In genomic region chr22:37416806-37417205, GRCh38 we compare ENCODE assay signal across 9 cellular contexts. TPM values are rescaled to one million over a fixed set of nuclear protein-coding genes. Genes with fewer than 3 reads are reported as not detected.
DNase-seq lines count a peak whose midpoint lies in the region; ATAC-seq and TF ChIP-seq lines count a peak whose summit lies in the region.
"Had no signal": no experiment of that assay in that cellular context is flagged by ENCODE, and none has a peak within 500 bp of the region (broad histone marks: within the 10 kb centered on the region; RNA-seq: fewer than 3 reads in every experiment).

No MANE protein-coding gene starts in this region.

- H3K4me1 Mint-ChIP-seq in activated CD8-positive, alpha-beta T cell treated with anti-CD3 and anti-CD28 coated beads, Interleukin-2, amount 10 ng/mL, durations not matched to agents 7 days and 5 days (ENCODE audit: low read depth) = peaks cover 42% of the 10 kb centered on the region

- POLR2A ChIA-PET in activated CD8-positive, alpha-beta T cell treated with anti-CD3 and anti-CD28 coated beads, Interleukin-2, amount 10 ng/mL, durations not matched to agents 7 days and 5 days (lab: Charles Lee) = no interaction called here

- H3K4me1 ChIP-seq in BLaER1 treated with 17β-estradiol and CSF1 and Interleukin-3, amounts not matched to agents 10 nM and 100 nM = peaks cover 42 to 69% (median 63%) of the 10 kb centered on the region in 10 experiments
- peaks cover 4 to 22% of the 10 kb centered on the region in 2 donors for H3K4me1 ChIP-seq in left lung

- H3K36me3 Mint-ChIP-seq in activated CD8-positive, alpha-beta T cell treated with anti-CD3 and anti-CD28 coated beads, Interleukin-2, amount 10 ng/mL, durations not matched to agents 7 days and 5 days (ENCODE audit: low read depth) = no peaks in the 10 kb centered on the region

- H3K9ac ChIP-seq in BLaER1 treated with 17β-estradiol and CSF1 and Interleukin-3, amounts not matched to agents 10 nM and 100 nM = no peak overlapping the region

- H3K27ac ChIP-seq in BLaER1 treated with 17β-estradiol and CSF1 and Interleukin-3, amounts not matched to agents 10 nM and 100 nM = no peak overlapping the region; a peak in 1 of 22 replicates
- no peak overlapping the region for H3K27ac ChIP-seq in left lung

- CTCF ChIA-PET in activated CD8-positive, alpha-beta T cell treated with anti-CD3 and anti-CD28 coated beads, Interleukin-2, amount 10 ng/mL, durations not matched to agents 7 days and 5 days (lab: Charles Lee) = interaction anchor here (1.2 to 1.3 kb wide), 2 partner anchors 100 to 150 kb away, joined by 3 to 4 read pairs; no protein-coding TSS in a partner anchor

- peak overlapping the region; percentile 16 for H3K27ac Mint-ChIP-seq in activated CD8-positive, alpha-beta T cell treated with anti-CD3 and anti-CD28 coated beads, Interleukin-2, amount 10 ng/mL, durations not matched to agents 7 days and 5 days

- DNase-seq in G401 (ENCODE audit: low spot score) (peak; percentile 8), inferior parietal cortex (ENCODE audit: extremely low spot score) (peak; percentile 57), mucosa of gallbladder (ENCODE audit: low spot score) (no peak), ACHN (no peak), NCI-H82 (lab: John Stamatoyannopoulos, UW) (no peak), left lung (no peak)
- peak; percentile 78 for DNase-seq in activated CD8-positive, alpha-beta T cell treated with anti-CD3 and anti-CD28 coated beads, Interleukin-2, amount 10 ng/mL, durations not matched to agents 7 days and 5 days
- DNase-seq: GF-D8 had no signal

- no peak overlapping the region for H3K4me3 ChIP-seq in BLaER1 treated with 17β-estradiol and CSF1 and Interleukin-3, amounts not matched to agents 10 nM and 100 nM
- no peak overlapping the region for H3K4me3 ChIP-seq in left lung

- peaks cover 70% of the 10 kb centered on the region for H3K27me3 Mint-ChIP-seq in activated CD8-positive, alpha-beta T cell treated with anti-CD3 and anti-CD28 coated beads, Interleukin-2, amount 10 ng/mL, durations not matched to agents 7 days and 5 days (ENCODE audit: low read depth)

- intact Hi-C loops in left lung (cut with DNase I) = no loop called here

- H3K4me2 ChIP-seq in BLaER1 treated with 17β-estradiol and CSF1 and Interleukin-3, amounts not matched to agents 10 nM and 100 nM = peak overlapping the region; percentile 38 to 86 (median 76)

- H3K27me3 ChIP-seq in BLaER1 treated with 17β-estradiol and CSF1 and Interleukin-3, amounts not matched to agents 10 nM and 100 nM = peaks cover 48 to 76% (median 55%) of the 10 kb centered on the region in 11 experiments
- H3K27me3 ChIP-seq in left lung = peaks cover 21 to 80% of the 10 kb centered on the region in 2 donors

- no peaks in the 10 kb centered on the region for H3K36me3 ChIP-seq in BLaER1 treated with 17β-estradiol and CSF1 and Interleukin-3, amounts not matched to agents 10 nM and 100 nM
- H3K36me3 ChIP-seq in left lung = no peaks in the 10 kb centered on the region

- no peaks in the 10 kb centered on the region for H3K9me3 ChIP-seq in BLaER1 treated with 17β-estradiol and CSF1 and Interleukin-3, amounts not matched to agents 10 nM and 100 nM (replicated peaks in 1 of 11)
- H3K9me3 ChIP-seq in left lung = no peaks in the 10 kb centered on the region

- peak; percentile 75 for ATAC-seq in activated CD8-positive, alpha-beta T cell treated with anti-CD3 and anti-CD28 coated beads, Interleukin-2, amount 10 ng/mL, durations not matched to agents 7 days and 5 days
- no peak for ATAC-seq in left lung

- peaks cover 0 to 84% (median 37%) of the 10 kb centered on the region in 11 experiments; a peak in 16 of 22 replicates for H4K20me1 ChIP-seq in BLaER1 treated with 17β-estradiol and CSF1 and Interleukin-3, amounts not matched to agents 10 nM and 100 nM

- TF ChIP-seq CTCF in left lung (IDR thresholded peaks at IDR 0.05) = no peak

- H3K4me3 Mint-ChIP-seq in activated CD8-positive, alpha-beta T cell treated with anti-CD3 and anti-CD28 coated beads, Interleukin-2, amount 10 ng/mL, durations not matched to agents 7 days and 5 days = peak overlapping the region; percentile 49

- in situ Hi-C loops in G401 (cut with HindIII; ENCODE audit: low sequenced_read_pairs) (no loop called here), ACHN (cut with HindIII; ENCODE audit: low pct_ligation_motif_present, low pct_unique_long_range_greater_than_20kb, low sequenced_read_pairs) (no loop called here)

- H3K9me3 Mint-ChIP-seq in activated CD8-positive, alpha-beta T cell treated with anti-CD3 and anti-CD28 coated beads, Interleukin-2, amount 10 ng/mL, durations not matched to agents 7 days and 5 days (ENCODE audit: insufficient read depth) = no peaks in the 10 kb centered on the region

RNA-seq across cellular contexts. Expression of gene ELFN2, which starts 10.5 kb away (rescaled TPM):
- under 0.01 TPM in 1 of 2 replicates, not detected in the other for total RNA-seq in G401 (2014; rRNA removed; shearing (Covaris generic))
- under 1 TPM; 0.05 to 0.08 TPM for total RNA-seq in activated CD8-positive, alpha-beta T cell treated with anti-CD3 and anti-CD28 coated beads, Interleukin-2, amount 10 ng/mL, durations not matched to agents 7 days and 5 days
- total RNA-seq in mucosa of gallbladder = 31.2 TPM
- total RNA-seq in left lung = 1 to 10 TPM; 4.2 to 4.9 TPM

Comparison
In these comparisons a context has a peak if more than half of its experiments do, and no peak if none do; other contexts are left out.
1. DNase-seq: peak in G401 (single experiment), activated CD8-positive, alpha-beta T cell treated with anti-CD3 and anti-CD28 coated beads, Interleukin-2, amount 10 ng/mL, durations not matched to agents 7 days and 5 days (single experiment) and inferior parietal cortex (single experiment); none in mucosa of gallbladder (single experiment), ACHN (single experiment), NCI-H82 (single experiment) and left lung (0 of 2).